In genomic region chr11:57460017-57460755, GRCh38 we compare ENCODE assay signal across 8 cellular contexts. TPM values are rescaled to one million over a fixed set of nuclear protein-coding genes. Genes with fewer than 3 reads are reported as not detected.
DNase-seq lines count a peak whose midpoint lies in the region; ATAC-seq and TF ChIP-seq lines count a peak whose summit lies in the region.

Gene RTN4RL2 (plus strand): TSS chr11:57460528. CDS start chr11:57460866, 338 bp downstream.

- intact Hi-C loops in Right ventricle myocardium superior (cut with DNase I) = no loop called here

- H3K4me2 ChIP-seq in OCI-LY3 (ENCODE audit: low read length) = peak within 1 kb of the TSS; percentile 11; the same call in 1 of the 2 replicates
- peak within 1 kb of the TSS; percentile 68 for H3K4me2 ChIP-seq in trophoblast cell (ENCODE audit: low read length)

- H4K20me1 ChIP-seq in OCI-LY3 (ENCODE audit: insufficient read depth, low read length) = no peaks in the 10 kb centered on the region

- H3K79me2 ChIP-seq in OCI-LY3 (ENCODE audit: low read length) (no peaks in the 10 kb centered on the region), trophoblast cell (ENCODE audit: control insufficient read depth, insufficient read depth, low read length, poor library complexity) (no peaks in the 10 kb centered on the region)

- no peak within 1 kb of the TSS for H2AFZ ChIP-seq in OCI-LY3 (ENCODE audit: low read depth, low read length)
- H2AFZ ChIP-seq in trophoblast cell (ENCODE audit: insufficient read depth, low read length, poor library complexity) = peak within 1 kb of the TSS; percentile 32

- DNase-seq in GM12865 (ENCODE audit: low read depth) (peak; percentile 67), HK-2 (ENCODE audit: unreplicated experiment) (peak; percentile 49), Right ventricle myocardium superior (peak; percentile 69), trophoblast cell (peak in 1 of 2 donors; percentile 50), cortex of kidney (lab: John Stamatoyannopoulos, UW) (no peak)
- peak; percentile 76 for DNase-seq in activated effector memory CD4-positive, alpha-beta T cell treated with anti-CD3 and anti-CD28 coated beads, Interleukin-2, amount 50 U/mL, for 16 hours

- no peak within 1 kb of the TSS for H2AK5ac ChIP-seq in trophoblast cell (ENCODE audit: low read length)

- H3K4me3 ChIP-seq in GM12865 (ENCODE audit: low read depth, low read length) (peak within 1 kb of the TSS; percentile 48), OCI-LY3 (ENCODE audit: low read length) (no peak within 1 kb of the TSS), trophoblast cell (ENCODE audit: low read depth, low read length) (peak within 1 kb of the TSS; percentile 69)

- no peaks in the 10 kb centered on the region for H3K27me3 ChIP-seq in OCI-LY3 (ENCODE audit: low read depth, low read length)
- H3K27me3 ChIP-seq in trophoblast cell (ENCODE audit: insufficient read depth, low read length) = peaks cover 48% of the 10 kb centered on the region

- H4K8ac ChIP-seq in trophoblast cell (ENCODE audit: low read depth, low read length) = no peak within 1 kb of the TSS

- ATAC-seq in Right ventricle myocardium superior (ENCODE audit: poor library complexity) (peak; percentile 38), GM19395 (IDR thresholded peaks at IDR 0.05; ENCODE audit: unreplicated experiment) (no peak)

- no peak within 1 kb of the TSS for H4K12ac ChIP-seq in trophoblast cell (ENCODE audit: low read depth, low read length)

- H3K9me3 ChIP-seq in OCI-LY3 (ENCODE audit: insufficient read depth, low read length) (no peaks in the 10 kb centered on the region), trophoblast cell (ENCODE audit: insufficient read depth, low read depth, low read length) (peaks cover 6% of the 10 kb centered on the region)

- no peaks in the 10 kb centered on the region for H3K36me3 ChIP-seq in OCI-LY3 (replicated peaks; ENCODE audit: low read depth, low read length)
- no peaks in the 10 kb centered on the region for H3K36me3 ChIP-seq in trophoblast cell (ENCODE audit: control insufficient read depth in 1 of 2, insufficient read depth in 2 of 2, low read length in 2 of 2)

- TF ChIP-seq CTCF in GM12865 (IDR thresholded peaks at IDR 0.05; ENCODE audit: insufficient read depth, low read depth, low read length, missing control alignments) (peak; percentile 45), OCI-LY3 (IDR thresholded peaks at IDR 0.05; ENCODE audit: low read depth, low read length) (peak; percentile 22)

- H3K4me1 ChIP-seq in OCI-LY3 (ENCODE audit: low read length) (peaks cover 16% of the 10 kb centered on the region), trophoblast cell (ENCODE audit: control insufficient read depth in 1 of 2, insufficient read depth in 2 of 2, low read length in 2 of 2) (peaks cover 5 to 7% of the 10 kb centered on the region in 2 experiments)

- H3K79me1 ChIP-seq in trophoblast cell (ENCODE audit: low read length) = no peaks in the 10 kb centered on the region

- H3K4ac ChIP-seq in trophoblast cell (ENCODE audit: low read depth, low read length) = no peak within 1 kb of the TSS

- H3K27ac ChIP-seq in OCI-LY3 (ENCODE audit: low read length) (no peak within 1 kb of the TSS), trophoblast cell (ENCODE audit: low read depth, low read length) (no peak within 1 kb of the TSS)

- H2BK120ac ChIP-seq in trophoblast cell (ENCODE audit: insufficient read depth, low read length, poor library complexity) = no peak within 1 kb of the TSS

- no CpG with 5 or more reads among the region's 66 CpGs for WGBS in trophoblast cell (ENCODE audit: extremely low coverage, insufficient coverage, insufficient read length)

- no peak within 1 kb of the TSS for H3K9ac ChIP-seq in OCI-LY3 (ENCODE audit: low read length)
- no peak within 1 kb of the TSS for H3K9ac ChIP-seq in trophoblast cell (ENCODE audit: low read length)

- H3K14ac ChIP-seq in trophoblast cell (ENCODE audit: low read length) = no peak within 1 kb of the TSS

- no peak within 1 kb of the TSS for H2BK12ac ChIP-seq in trophoblast cell (ENCODE audit: low read length)

- no peak within 1 kb of the TSS for H3K23ac ChIP-seq in trophoblast cell (ENCODE audit: low read length)

- no peak within 1 kb of the TSS for H3K18ac ChIP-seq in trophoblast cell (ENCODE audit: low read length)

- H2BK5ac ChIP-seq in trophoblast cell (ENCODE audit: low read depth, low read length, poor library complexity) = no peak within 1 kb of the TSS

- H4K91ac ChIP-seq in trophoblast cell (ENCODE audit: low read depth, low read length) = no peak within 1 kb of the TSS

RNA-seq across cellular contexts. Expression of gene RTN4RL2, which starts in this region (rescaled TPM):
- 1.9 TPM for total RNA-seq in Right ventricle myocardium superior
- polyA plus RNA-seq in trophoblast cell (2013) = 0.12 and 0.16 TPM in 2 replicates
